Comparison of ENCODE assay signal across 7 cellular contexts in the genomic region with DNA sequence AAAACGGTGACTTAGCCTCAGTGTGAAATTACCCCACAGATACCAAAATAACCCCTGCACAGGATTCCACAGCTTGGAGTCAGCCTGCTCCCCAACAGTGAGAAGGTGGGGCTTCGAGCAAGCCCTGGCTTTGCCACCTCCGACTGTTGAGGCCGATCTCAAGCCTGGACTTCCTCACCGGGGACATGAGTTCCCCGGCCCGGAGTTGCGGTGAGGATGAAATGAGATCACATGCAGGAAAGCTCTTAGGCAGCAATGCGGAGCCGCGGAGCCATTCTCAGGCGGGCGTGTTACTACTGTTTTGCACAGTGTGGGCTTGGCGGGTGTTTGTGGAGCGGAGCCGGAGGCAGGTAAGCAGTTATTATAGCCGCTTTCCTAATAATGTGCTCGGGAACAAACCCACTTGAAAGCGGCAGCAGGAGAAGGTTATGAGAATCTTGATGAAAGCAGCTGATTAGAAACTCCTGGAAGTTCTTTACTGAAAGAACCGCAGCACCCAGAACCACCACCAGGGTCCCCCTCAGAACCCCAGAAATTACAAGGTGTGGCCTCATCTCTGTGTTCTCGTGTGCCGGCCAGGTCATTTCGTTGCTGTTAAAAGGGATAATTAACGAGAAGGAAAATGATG. TPM values are rescaled to one million over a fixed set of nuclear protein-coding genes. Genes with fewer than 3 reads are reported as not detected.
DNase-seq lines count a peak whose midpoint lies in the region; ATAC-seq and TF ChIP-seq lines count a peak whose summit lies in the region.

No MANE protein-coding gene starts in this region.

- no peak overlapping the region for H2BK15ac ChIP-seq in H9 (ENCODE audit: low read depth, low read length)

- H3K4me1 ChIP-seq in Caco-2 (peaks cover 16% of the 10 kb centered on the region; the same call in 1 of the 2 replicates), H9 (ENCODE audit: insufficient read depth, low read length) (peaks cover 3% of the 10 kb centered on the region; the same call in 1 of the 2 replicates)

- H3K9me3 ChIP-seq in Caco-2: no peaks in the 10 kb centered on the region
- H3K9me3 ChIP-seq in H9 (ENCODE audit: control insufficient read depth, low read depth, low read length): no peaks in the 10 kb centered on the region

- no peak overlapping the region for H3K27ac Mint-ChIP-seq in Caco-2 (ENCODE audit: unreplicated experiment)
- 0 out of 7 replicates have a peak overlapping the region, but pooled peaks of 1 of the 3 experiments have one; percentile 18 for H3K27ac Mint-ChIP-seq in H9
- no peak overlapping the region for H3K27ac Mint-ChIP-seq in activated CD8-positive, alpha-beta T cell treated with anti-CD3 and anti-CD28 coated beads for 36 hours
- no peak overlapping the region for H3K27ac Mint-ChIP-seq in mesothelial cell of epicardium

- H3K9me3 Mint-ChIP-seq in Caco-2 (ENCODE audit: unreplicated experiment) (no peaks in the 10 kb centered on the region), H9 (no peaks in the 10 kb centered on the region; a peak in 2 of 5 replicates), mesothelial cell of epicardium (no peaks in the 10 kb centered on the region)
- no peaks in the 10 kb centered on the region for H3K9me3 Mint-ChIP-seq in activated CD8-positive, alpha-beta T cell treated with anti-CD3 and anti-CD28 coated beads for 36 hours

- H3K36me3 Mint-ChIP-seq in Caco-2 (ENCODE audit: insufficient read depth, unreplicated experiment) (no peaks in the 10 kb centered on the region), H9 (ENCODE audit: insufficient read depth in 1 of 3, low read depth in 3 of 3) (no peaks in the 10 kb centered on the region; a peak in 2 of 7 replicates), mesothelial cell of epicardium (no peaks in the 10 kb centered on the region)
- H3K36me3 Mint-ChIP-seq in activated CD8-positive, alpha-beta T cell treated with anti-CD3 and anti-CD28 coated beads for 36 hours (ENCODE audit: low read depth): peaks cover 2% of the 10 kb centered on the region

- H3K4me3 Mint-ChIP-seq in Caco-2 (ENCODE audit: unreplicated experiment): no peak overlapping the region
- peak overlapping the region in 1 of 2 experiments; percentile 38; a peak in 1 of 5 replicates for H3K4me3 Mint-ChIP-seq in H9
- H3K4me3 Mint-ChIP-seq in activated CD8-positive, alpha-beta T cell treated with anti-CD3 and anti-CD28 coated beads for 36 hours: no peak overlapping the region
- no peak overlapping the region for H3K4me3 Mint-ChIP-seq in mesothelial cell of epicardium

- POLR2A ChIA-PET in Caco-2 (lab: Charles Lee): no interaction called here
- POLR2A ChIA-PET in activated CD8-positive, alpha-beta T cell treated with anti-CD3 and anti-CD28 coated beads for 36 hours (lab: Charles Lee): no interaction called here

- H3K9ac ChIP-seq in H9 (ENCODE audit: extremely low read depth, insufficient read length, low read length): no peak overlapping the region

- no peaks in the 10 kb centered on the region for H3K27me3 ChIP-seq in Caco-2 (replicated peaks; ENCODE audit: control insufficient read depth, insufficient read depth, low read length)
- H3K27me3 ChIP-seq in H9 (ENCODE audit: insufficient read depth, low read length): peaks cover 6% of the 10 kb centered on the region; the same call in 1 of the 2 replicates

- no peak overlapping the region for H2BK5ac ChIP-seq in H9 (ENCODE audit: insufficient read length, low read length)

- no TSS peak for BruUV-seq in Caco-2 (replicated peaks; lab: Mats Ljungman, UMichigan)

- peaks cover 4% of the 10 kb centered on the region; the same call in 1 of the 2 replicates for H3K79me2 ChIP-seq in H9 (ENCODE audit: insufficient read depth, low read length)

- no peak overlapping the region for H4K5ac ChIP-seq in H9 (ENCODE audit: insufficient read length, low read depth, low read length)

- peak overlapping the region; percentile 63; the same call in 1 of the 2 replicates for H3K14ac ChIP-seq in H9 (ENCODE audit: insufficient read depth, low read length)

- no peak overlapping the region for H2AK5ac ChIP-seq in H9 (ENCODE audit: insufficient read length, low read length)

- peaks cover 13% of the 10 kb centered on the region for H3K4me1 Mint-ChIP-seq in Caco-2 (ENCODE audit: low read depth, unreplicated experiment)
- H3K4me1 Mint-ChIP-seq in H9: peaks cover 21 to 27% of the 10 kb centered on the region in 2 experiments
- peaks cover 21% of the 10 kb centered on the region for H3K4me1 Mint-ChIP-seq in activated CD8-positive, alpha-beta T cell treated with anti-CD3 and anti-CD28 coated beads for 36 hours (ENCODE audit: low read depth)
- peaks cover 14% of the 10 kb centered on the region for H3K4me1 Mint-ChIP-seq in mesothelial cell of epicardium

- no peak overlapping the region for H3K4me3 ChIP-seq in Caco-2 (ENCODE audit: low read depth, low read length)

- H3K27ac ChIP-seq in H9 (ENCODE audit: insufficient read length, low read depth, low read length): no peak overlapping the region

- no CpG with 5 or more reads among the region's 24 CpGs for WGBS in H9 (ENCODE audit: extremely low coverage, insufficient read length, low lambda C conversion rate)

- H3K4me2 ChIP-seq in H9 (ENCODE audit: insufficient read depth, insufficient read length, low read length): no peak overlapping the region

- no peak overlapping the region for H3T11ph ChIP-seq in H9 (ENCODE audit: low read length)

- intact Hi-C loops in Caco-2 (cut with micrococcal nuclease; ENCODE audit: unreplicated experiment): loop anchor here (1.0 kb wide), 1 partner anchor 43 kb away; no protein-coding TSS in a partner anchor
- intact Hi-C loops in activated CD8-positive, alpha-beta T cell treated with anti-CD3 and anti-CD28 coated beads for 36 hours (cut with micrococcal nuclease): no loop called here

- DNase-seq in Caco-2: no peak
- peak; percentile 42 for DNase-seq in H9
- peak; percentile 41 for DNase-seq in activated CD8-positive, alpha-beta T cell treated with anti-CD3 and anti-CD28 coated beads for 36 hours
- no peak for DNase-seq in mesothelial cell of epicardium (ENCODE audit: low spot score in 2 of 2, unreplicated experiment in 2 of 2)
- no peak for DNase-seq in NCI-H1092 (lab: John Stamatoyannopoulos, UW)

- H3K23me2 ChIP-seq in H9 (ENCODE audit: insufficient read length, low read depth, low read length, poor library complexity, severe bottlenecking): peaks cover 15% of the 10 kb centered on the region

- H2BK120ac ChIP-seq in H9 (ENCODE audit: low read depth, low read length, poor library complexity, severe bottlenecking): no peak overlapping the region

- no peaks in the 10 kb centered on the region for H4K20me1 ChIP-seq in H9 (ENCODE audit: control insufficient read depth, insufficient read depth, insufficient read length)

- no peak overlapping the region for H3K18ac ChIP-seq in H9 (ENCODE audit: insufficient read length, low read depth, low read length)

- H3K27me3 Mint-ChIP-seq in Caco-2 (ENCODE audit: insufficient read depth, unreplicated experiment) (no peaks in the 10 kb centered on the region), H9 (ENCODE audit: low read depth) (peaks cover 34% of the 10 kb centered on the region), mesothelial cell of epicardium (ENCODE audit: low read depth) (no peaks in the 10 kb centered on the region)
- peaks cover 9% of the 10 kb centered on the region for H3K27me3 Mint-ChIP-seq in activated CD8-positive, alpha-beta T cell treated with anti-CD3 and anti-CD28 coated beads for 36 hours

- no peaks in the 10 kb centered on the region for H3K36me3 ChIP-seq in Caco-2 (ENCODE audit: control insufficient read depth, insufficient read depth, low read length)

- no peak for ATAC-seq in activated CD8-positive, alpha-beta T cell treated with anti-CD3 and anti-CD28 coated beads for 36 hours
- ATAC-seq in GM21529 (IDR thresholded peaks at IDR 0.05; ENCODE audit: unreplicated experiment) (no peak), GM19395 (IDR thresholded peaks at IDR 0.05; ENCODE audit: unreplicated experiment) (no peak)

- no peak overlapping the region for H4K91ac ChIP-seq in H9 (ENCODE audit: insufficient read length, low read depth, low read length)

- H3K56ac ChIP-seq in H9 (ENCODE audit: insufficient read length, low read depth, low read length): no peak overlapping the region

- TF ChIP-seq CTCF in Caco-2 (IDR thresholded peaks at IDR 0.05; ENCODE audit: insufficient read depth in 1 of 2, low read depth in 1 of 2, low read length in 1 of 2, severe bottlenecking in 1 of 2, unreplicated experiment in 1 of 2) (peak; percentile 23 to 32), H9 (conservative IDR thresholded peaks at IDR 0.05) (peak; percentile 62), mesothelial cell of epicardium (IDR thresholded peaks at IDR 0.05; ENCODE audit: unreplicated experiment) (peak; percentile 54)
- peak; percentile 33 for TF ChIP-seq CTCF in activated CD8-positive, alpha-beta T cell treated with anti-CD3 and anti-CD28 coated beads for 36 hours (IDR thresholded peaks at IDR 0.05)

- no peak overlapping the region for H2BK12ac ChIP-seq in H9 (ENCODE audit: insufficient read length, low read depth, low read length)

- no peak overlapping the region for H4K8ac ChIP-seq in H9 (replicated peaks; ENCODE audit: insufficient read length, low read depth, low read length)

- no peaks in the 10 kb centered on the region for H3K79me1 ChIP-seq in H9 (ENCODE audit: insufficient read depth, low read depth, low read length, poor library complexity, severe bottlenecking)

- no peak overlapping the region for H3K4ac ChIP-seq in H9 (ENCODE audit: low read depth, low read length)

- no peak overlapping the region for H2AFZ ChIP-seq in H9 (ENCODE audit: low read length)

- CTCF ChIA-PET in Caco-2 (lab: Charles Lee): interaction anchor here (0.7 kb wide), 1 partner anchor 107 kb away, joined by 3 read pairs; no protein-coding TSS in a partner anchor
- CTCF ChIA-PET in activated CD8-positive, alpha-beta T cell treated with anti-CD3 and anti-CD28 coated beads for 36 hours (lab: Charles Lee): interaction anchor here (0.6 to 3.6 kb wide), 7 partner anchors 12 to 105 kb away, joined by 3 to 36 read pairs (median 4); no protein-coding TSS in a partner anchor

- no peak overlapping the region for H3K23ac ChIP-seq in H9 (ENCODE audit: insufficient read length, low read depth, low read length)

- no peak overlapping the region for H2BK20ac ChIP-seq in H9 (ENCODE audit: low read depth, low read length, poor library complexity, severe bottlenecking)

RNA-seq across cellular contexts. Expression of a gene that starts 3.9 kb away (rescaled TPM):
- 89.2 and 102 TPM in 2 replicates for total RNA-seq in Caco-2 (2022)
- 100 and 101 TPM in 2 replicates for total RNA-seq in H9 (2021)
- 10 to 100 TPM; 29.3 to 29.9 TPM for total RNA-seq in activated CD8-positive, alpha-beta T cell treated with anti-CD3 and anti-CD28 coated beads for 36 hours
- total RNA-seq in mesothelial cell of epicardium: 125 to 127 TPM (median 127 TPM) in 3 replicates

Comparison
In these comparisons a context has a peak if more than half of its experiments do, and no peak if none do; other contexts are left out.
1. DNase-seq: peak in H9 (single experiment) and activated CD8-positive, alpha-beta T cell treated with anti-CD3 and anti-CD28 coated beads for 36 hours (single experiment); none in Caco-2 (0 of 2), mesothelial cell of epicardium (0 of 2) and NCI-H1092 (single experiment).
2. Peak in every context shown above with its lines, with median percentiles within 50 percentile points of each other: CTCF ChIP-seq.